ENCODE assay signal across 9 cellular contexts in the genomic region with DNA sequence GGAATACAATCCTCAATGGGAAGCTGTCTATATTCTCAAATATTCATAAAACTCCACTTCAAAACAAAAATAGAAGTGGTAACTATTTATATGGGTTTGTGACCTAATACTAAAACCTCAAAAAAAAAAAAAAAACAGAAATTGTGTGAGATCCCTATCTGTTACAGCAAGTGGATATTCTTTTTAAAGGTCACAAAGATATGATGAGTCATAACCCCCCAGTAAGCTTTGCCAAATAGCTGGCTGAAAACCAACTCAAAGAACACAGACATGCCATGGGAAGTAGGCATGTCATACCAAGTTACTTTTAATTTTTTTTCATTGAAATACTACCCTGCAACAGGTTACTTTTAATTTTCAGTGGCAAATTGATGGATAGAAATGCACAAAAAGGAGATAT.
DNase-seq lines count a peak whose midpoint lies in the region; ATAC-seq and TF ChIP-seq lines count a peak whose summit lies in the region.
"Had no signal": no experiment of that assay in that cellular context is flagged by ENCODE, and none has a peak within 500 bp of the region (broad histone marks: within the 10 kb centered on the region; RNA-seq: fewer than 3 reads in every experiment).

No MANE protein-coding gene starts in this region.

- in situ Hi-C loops in SK-MEL-5 (cut with HindIII; ENCODE audit: low pct_unique_long_range_greater_than_20kb, low sequenced_read_pairs), result no loop called here

- peak; percentile 34 for DNase-seq in stimulated activated CD4-positive, alpha-beta T cell treated with anti-CD3 and anti-CD28 coated beads, Interleukin-4, amount 100 ng/mL, for 24 hours
- DNase-seq in stimulated activated CD4-positive, alpha-beta T cell treated with anti-CD3 and anti-CD28 coated beads, Interleukin-4, amount 100 ng/mL, for 1 hour, result no peak
- peak; percentile 85 for DNase-seq in SK-MEL-5 (ENCODE audit: low read depth, low spot score)
- DNase-seq in fibroblast of mammary gland (ENCODE audit: low read depth), result peak; percentile 77
- DNase-seq in nucleus accumbens (lab: John Stamatoyannopoulos, UW), result no peak
- DNase-seq: NCI-H1694 had no signal

- H3K4me3 ChIP-seq in fibroblast of mammary gland (ENCODE audit: control insufficient read depth, low read depth, low read length), result no peak overlapping the region

- no peak for ATAC-seq in GM21526 (IDR thresholded peaks at IDR 0.05; ENCODE audit: low FRiP score, unreplicated experiment)
- no peak for ATAC-seq in GM21717 (IDR thresholded peaks at IDR 0.05; ENCODE audit: unreplicated experiment)
- no peak for ATAC-seq in HG02571 (IDR thresholded peaks at IDR 0.05; ENCODE audit: unreplicated experiment)

- TF ChIP-seq CTCF in fibroblast of mammary gland (conservative IDR thresholded peaks at IDR 0.05; ENCODE audit: control insufficient read depth, insufficient read depth, low read depth, low read length), result no peak

Comparison
In these comparisons a context has a peak if more than half of its experiments do, and no peak if none do; other contexts are left out.
1. DNase-seq: peak in stimulated activated CD4-positive, alpha-beta T cell treated with anti-CD3 and anti-CD28 coated beads, Interleukin-4, amount 100 ng/mL, for 24 hours (single experiment), SK-MEL-5 (single experiment) and fibroblast of mammary gland (single experiment); none in stimulated activated CD4-positive, alpha-beta T cell treated with anti-CD3 and anti-CD28 coated beads, Interleukin-4, amount 100 ng/mL, for 1 hour (single experiment) and nucleus accumbens (0 of 56).